1 cellular context compared by ENCODE assay signal in genomic region chr3:50267280-50267913, GRCh38.
TF ChIP-seq lines count a peak whose summit lies in the region.

No MANE protein-coding gene starts in this region.

TF ChIP-seq in HEK293, 187 proteins besides CTCF, POLR2A, EP300 and RAD21 (continued from another document and continues in another):
- TF ChIP-seq, protein P1, sequence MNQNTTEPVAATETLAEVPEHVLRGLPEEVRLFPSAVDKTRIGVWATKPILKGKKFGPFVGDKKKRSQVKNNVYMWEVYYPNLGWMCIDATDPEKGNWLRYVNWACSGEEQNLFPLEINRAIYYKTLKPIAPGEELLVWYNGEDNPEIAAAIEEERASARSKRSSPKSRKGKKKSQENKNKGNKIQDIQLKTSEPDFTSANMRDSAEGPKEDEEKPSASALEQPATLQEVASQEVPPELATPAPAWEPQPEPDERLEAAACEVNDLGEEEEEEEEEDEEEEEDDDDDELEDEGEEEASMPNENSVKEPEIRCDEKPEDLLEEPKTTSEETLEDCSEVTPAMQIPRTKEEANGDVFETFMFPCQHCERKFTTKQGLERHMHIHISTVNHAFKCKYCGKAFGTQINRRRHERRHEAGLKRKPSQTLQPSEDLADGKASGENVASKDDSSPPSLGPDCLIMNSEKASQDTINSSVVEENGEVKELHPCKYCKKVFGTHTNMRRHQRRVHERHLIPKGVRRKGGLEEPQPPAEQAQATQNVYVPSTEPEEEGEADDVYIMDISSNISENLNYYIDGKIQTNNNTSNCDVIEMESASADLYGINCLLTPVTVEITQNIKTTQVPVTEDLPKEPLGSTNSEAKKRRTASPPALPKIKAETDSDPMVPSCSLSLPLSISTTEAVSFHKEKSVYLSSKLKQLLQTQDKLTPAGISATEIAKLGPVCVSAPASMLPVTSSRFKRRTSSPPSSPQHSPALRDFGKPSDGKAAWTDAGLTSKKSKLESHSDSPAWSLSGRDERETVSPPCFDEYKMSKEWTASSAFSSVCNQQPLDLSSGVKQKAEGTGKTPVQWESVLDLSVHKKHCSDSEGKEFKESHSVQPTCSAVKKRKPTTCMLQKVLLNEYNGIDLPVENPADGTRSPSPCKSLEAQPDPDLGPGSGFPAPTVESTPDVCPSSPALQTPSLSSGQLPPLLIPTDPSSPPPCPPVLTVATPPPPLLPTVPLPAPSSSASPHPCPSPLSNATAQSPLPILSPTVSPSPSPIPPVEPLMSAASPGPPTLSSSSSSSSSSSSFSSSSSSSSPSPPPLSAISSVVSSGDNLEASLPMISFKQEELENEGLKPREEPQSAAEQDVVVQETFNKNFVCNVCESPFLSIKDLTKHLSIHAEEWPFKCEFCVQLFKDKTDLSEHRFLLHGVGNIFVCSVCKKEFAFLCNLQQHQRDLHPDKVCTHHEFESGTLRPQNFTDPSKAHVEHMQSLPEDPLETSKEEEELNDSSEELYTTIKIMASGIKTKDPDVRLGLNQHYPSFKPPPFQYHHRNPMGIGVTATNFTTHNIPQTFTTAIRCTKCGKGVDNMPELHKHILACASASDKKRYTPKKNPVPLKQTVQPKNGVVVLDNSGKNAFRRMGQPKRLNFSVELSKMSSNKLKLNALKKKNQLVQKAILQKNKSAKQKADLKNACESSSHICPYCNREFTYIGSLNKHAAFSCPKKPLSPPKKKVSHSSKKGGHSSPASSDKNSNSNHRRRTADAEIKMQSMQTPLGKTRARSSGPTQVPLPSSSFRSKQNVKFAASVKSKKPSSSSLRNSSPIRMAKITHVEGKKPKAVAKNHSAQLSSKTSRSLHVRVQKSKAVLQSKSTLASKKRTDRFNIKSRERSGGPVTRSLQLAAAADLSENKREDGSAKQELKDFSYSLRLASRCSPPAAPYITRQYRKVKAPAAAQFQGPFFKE (tag by site-specific recombination; IDR thresholded peaks at IDR 0.05; ENCODE audit: borderline replicate concordance): no peak
- TF ChIP-seq, protein P2, sequence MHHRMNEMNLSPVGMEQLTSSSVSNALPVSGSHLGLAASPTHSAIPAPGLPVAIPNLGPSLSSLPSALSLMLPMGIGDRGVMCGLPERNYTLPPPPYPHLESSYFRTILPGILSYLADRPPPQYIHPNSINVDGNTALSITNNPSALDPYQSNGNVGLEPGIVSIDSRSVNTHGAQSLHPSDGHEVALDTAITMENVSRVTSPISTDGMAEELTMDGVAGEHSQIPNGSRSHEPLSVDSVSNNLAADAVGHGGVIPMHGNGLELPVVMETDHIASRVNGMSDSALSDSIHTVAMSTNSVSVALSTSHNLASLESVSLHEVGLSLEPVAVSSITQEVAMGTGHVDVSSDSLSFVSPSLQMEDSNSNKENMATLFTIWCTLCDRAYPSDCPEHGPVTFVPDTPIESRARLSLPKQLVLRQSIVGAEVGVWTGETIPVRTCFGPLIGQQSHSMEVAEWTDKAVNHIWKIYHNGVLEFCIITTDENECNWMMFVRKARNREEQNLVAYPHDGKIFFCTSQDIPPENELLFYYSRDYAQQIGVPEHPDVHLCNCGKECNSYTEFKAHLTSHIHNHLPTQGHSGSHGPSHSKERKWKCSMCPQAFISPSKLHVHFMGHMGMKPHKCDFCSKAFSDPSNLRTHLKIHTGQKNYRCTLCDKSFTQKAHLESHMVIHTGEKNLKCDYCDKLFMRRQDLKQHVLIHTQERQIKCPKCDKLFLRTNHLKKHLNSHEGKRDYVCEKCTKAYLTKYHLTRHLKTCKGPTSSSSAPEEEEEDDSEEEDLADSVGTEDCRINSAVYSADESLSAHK (tag by site-specific recombination; IDR thresholded peaks at IDR 0.05): no peak
- TF ChIP-seq, protein P3, sequence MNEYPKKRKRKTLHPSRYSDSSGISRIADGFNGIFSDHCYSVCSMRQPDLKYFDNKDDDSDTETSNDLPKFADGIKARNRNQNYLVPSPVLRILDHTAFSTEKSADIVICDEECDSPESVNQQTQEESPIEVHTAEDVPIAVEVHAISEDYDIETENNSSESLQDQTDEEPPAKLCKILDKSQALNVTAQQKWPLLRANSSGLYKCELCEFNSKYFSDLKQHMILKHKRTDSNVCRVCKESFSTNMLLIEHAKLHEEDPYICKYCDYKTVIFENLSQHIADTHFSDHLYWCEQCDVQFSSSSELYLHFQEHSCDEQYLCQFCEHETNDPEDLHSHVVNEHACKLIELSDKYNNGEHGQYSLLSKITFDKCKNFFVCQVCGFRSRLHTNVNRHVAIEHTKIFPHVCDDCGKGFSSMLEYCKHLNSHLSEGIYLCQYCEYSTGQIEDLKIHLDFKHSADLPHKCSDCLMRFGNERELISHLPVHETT (tag by site-specific recombination; IDR thresholded peaks at IDR 0.05): no peak
- TF ChIP-seq KLF9 (tag by site-specific recombination; IDR thresholded peaks at IDR 0.05; ENCODE audit: low read depth) (no peak), IKZF3 (tag by site-specific recombination; IDR thresholded peaks at IDR 0.05) (0 out of 2 replicates have a peak, but pooled peaks have one; percentile 31), PRDM1 (tag by site-specific recombination; IDR thresholded peaks at IDR 0.05) (no peak), ZNF518A (tag by site-specific recombination; conservative IDR thresholded peaks at IDR 0.05; ENCODE audit: low read depth) (no peak), GFI1B (tag by site-specific recombination; IDR thresholded peaks at IDR 0.05) (no peak), ZNF18 (tag by site-specific recombination; IDR thresholded peaks at IDR 0.05) (no peak), SP3 (tag by site-specific recombination; IDR thresholded peaks at IDR 0.05) (peak; percentile 85), ZNF221 (tag by site-specific recombination; IDR thresholded peaks at IDR 0.05; ENCODE audit: borderline replicate concordance) (no peak), ZNF311 (tag by site-specific recombination; IDR thresholded peaks at IDR 0.05; ENCODE audit: borderline replicate concordance) (no peak), ZNF223 (tag by site-specific recombination; IDR thresholded peaks at IDR 0.05) (no peak), ZNF610 (tag by site-specific recombination; IDR thresholded peaks at IDR 0.05; ENCODE audit: borderline replicate concordance) (no peak), ZNF341 (tag by site-specific recombination; IDR thresholded peaks at IDR 0.05; ENCODE audit: low read depth) (peak; percentile 46), ZNF629 (tag by site-specific recombination; IDR thresholded peaks at IDR 0.05) (no peak), ZNF2 (tag by site-specific recombination; IDR thresholded peaks at IDR 0.05) (no peak), ZNF169 (tag by site-specific recombination; IDR thresholded peaks at IDR 0.05) (no peak)
- TF ChIP-seq, protein P4, sequence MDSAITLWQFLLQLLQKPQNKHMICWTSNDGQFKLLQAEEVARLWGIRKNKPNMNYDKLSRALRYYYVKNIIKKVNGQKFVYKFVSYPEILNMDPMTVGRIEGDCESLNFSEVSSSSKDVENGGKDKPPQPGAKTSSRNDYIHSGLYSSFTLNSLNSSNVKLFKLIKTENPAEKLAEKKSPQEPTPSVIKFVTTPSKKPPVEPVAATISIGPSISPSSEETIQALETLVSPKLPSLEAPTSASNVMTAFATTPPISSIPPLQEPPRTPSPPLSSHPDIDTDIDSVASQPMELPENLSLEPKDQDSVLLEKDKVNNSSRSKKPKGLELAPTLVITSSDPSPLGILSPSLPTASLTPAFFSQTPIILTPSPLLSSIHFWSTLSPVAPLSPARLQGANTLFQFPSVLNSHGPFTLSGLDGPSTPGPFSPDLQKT (IDR thresholded peaks at IDR 0.05; ENCODE audit: borderline replicate concordance, low read depth, low read length): no peak
- TF ChIP-seq, protein P5, sequence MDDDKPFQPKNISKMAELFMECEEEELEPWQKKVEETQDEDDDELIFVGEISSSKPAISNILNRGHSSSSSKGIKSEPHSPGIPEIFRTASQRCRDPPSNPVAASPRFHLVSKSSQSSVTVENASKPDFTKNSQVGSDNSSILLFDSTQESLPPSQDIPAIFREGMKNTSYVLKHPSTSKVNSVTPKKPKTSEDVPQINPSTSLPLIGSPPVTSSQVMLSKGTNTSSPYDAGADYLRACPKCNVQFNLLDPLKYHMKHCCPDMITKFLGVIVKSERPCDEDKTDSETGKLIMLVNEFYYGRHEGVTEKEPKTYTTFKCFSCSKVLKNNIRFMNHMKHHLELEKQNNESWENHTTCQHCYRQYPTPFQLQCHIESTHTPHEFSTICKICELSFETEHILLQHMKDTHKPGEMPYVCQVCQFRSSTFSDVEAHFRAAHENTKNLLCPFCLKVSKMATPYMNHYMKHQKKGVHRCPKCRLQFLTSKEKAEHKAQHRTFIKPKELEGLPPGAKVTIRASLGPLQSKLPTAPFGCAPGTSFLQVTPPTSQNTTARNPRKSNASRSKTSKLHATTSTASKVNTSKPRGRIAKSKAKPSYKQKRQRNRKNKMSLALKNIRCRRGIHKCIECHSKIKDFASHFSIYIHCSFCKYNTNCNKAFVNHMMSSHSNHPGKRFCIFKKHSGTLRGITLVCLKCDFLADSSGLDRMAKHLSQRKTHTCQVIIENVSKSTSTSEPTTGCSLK (tag by site-specific recombination; IDR thresholded peaks at IDR 0.05): no peak
- TF ChIP-seq, protein P6, sequence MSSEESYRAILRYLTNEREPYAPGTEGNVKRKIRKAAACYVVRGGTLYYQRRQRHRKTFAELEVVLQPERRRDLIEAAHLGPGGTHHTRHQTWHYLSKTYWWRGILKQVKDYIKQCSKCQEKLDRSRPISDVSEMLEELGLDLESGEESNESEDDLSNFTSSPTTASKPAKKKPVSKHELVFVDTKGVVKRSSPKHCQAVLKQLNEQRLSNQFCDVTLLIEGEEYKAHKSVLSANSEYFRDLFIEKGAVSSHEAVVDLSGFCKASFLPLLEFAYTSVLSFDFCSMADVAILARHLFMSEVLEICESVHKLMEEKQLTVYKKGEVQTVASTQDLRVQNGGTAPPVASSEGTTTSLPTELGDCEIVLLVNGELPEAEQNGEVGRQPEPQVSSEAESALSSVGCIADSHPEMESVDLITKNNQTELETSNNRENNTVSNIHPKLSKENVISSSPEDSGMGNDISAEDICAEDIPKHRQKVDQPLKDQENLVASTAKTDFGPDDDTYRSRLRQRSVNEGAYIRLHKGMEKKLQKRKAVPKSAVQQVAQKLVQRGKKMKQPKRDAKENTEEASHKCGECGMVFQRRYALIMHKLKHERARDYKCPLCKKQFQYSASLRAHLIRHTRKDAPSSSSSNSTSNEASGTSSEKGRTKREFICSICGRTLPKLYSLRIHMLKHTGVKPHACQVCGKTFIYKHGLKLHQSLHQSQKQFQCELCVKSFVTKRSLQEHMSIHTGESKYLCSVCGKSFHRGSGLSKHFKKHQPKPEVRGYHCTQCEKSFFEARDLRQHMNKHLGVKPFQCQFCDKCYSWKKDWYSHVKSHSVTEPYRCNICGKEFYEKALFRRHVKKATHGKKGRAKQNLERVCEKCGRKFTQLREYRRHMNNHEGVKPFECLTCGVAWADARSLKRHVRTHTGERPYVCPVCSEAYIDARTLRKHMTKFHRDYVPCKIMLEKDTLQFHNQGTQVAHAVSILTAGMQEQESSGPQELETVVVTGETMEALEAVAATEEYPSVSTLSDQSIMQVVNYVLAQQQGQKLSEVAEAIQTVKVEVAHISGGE (tag by site-specific recombination; conservative IDR thresholded peaks at IDR 0.05; ENCODE audit: low read depth): no peak
- TF ChIP-seq, protein P7, sequence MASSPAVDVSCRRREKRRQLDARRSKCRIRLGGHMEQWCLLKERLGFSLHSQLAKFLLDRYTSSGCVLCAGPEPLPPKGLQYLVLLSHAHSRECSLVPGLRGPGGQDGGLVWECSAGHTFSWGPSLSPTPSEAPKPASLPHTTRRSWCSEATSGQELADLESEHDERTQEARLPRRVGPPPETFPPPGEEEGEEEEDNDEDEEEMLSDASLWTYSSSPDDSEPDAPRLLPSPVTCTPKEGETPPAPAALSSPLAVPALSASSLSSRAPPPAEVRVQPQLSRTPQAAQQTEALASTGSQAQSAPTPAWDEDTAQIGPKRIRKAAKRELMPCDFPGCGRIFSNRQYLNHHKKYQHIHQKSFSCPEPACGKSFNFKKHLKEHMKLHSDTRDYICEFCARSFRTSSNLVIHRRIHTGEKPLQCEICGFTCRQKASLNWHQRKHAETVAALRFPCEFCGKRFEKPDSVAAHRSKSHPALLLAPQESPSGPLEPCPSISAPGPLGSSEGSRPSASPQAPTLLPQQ (tag by site-specific recombination; IDR thresholded peaks at IDR 0.05): no peak
